23 cellular contexts compared by ENCODE assay signal in genomic region chr1:150663322-150663721, GRCh38. TPM values are rescaled to one million over a fixed set of nuclear protein-coding genes. Genes with fewer than 3 reads are reported as not detected.
DNase-seq lines count a peak whose midpoint lies in the region; ATAC-seq, FAIRE-seq and TF ChIP-seq lines count a peak whose summit lies in the region.
"Had no signal": no experiment of that assay in that cellular context is flagged by ENCODE, and none has a peak within 500 bp of the region (broad histone marks: within the 10 kb centered on the region; RNA-seq: fewer than 3 reads in every experiment).

No MANE protein-coding gene starts in this region.

- H3K4me2 ChIP-seq in A549 = no peak overlapping the region
- no peak overlapping the region for H3K4me2 ChIP-seq in GM23338
- no peak overlapping the region for H3K4me2 ChIP-seq in K562 (ENCODE audit: insufficient read depth, low read length)
- H3K4me2 ChIP-seq: BLaER1 had no signal

- no peaks in the 10 kb centered on the region for H3K27me3 ChIP-seq in GM23338 (ENCODE audit: insufficient read depth)
- no peaks in the 10 kb centered on the region for H3K27me3 ChIP-seq in K562 (ENCODE audit: control insufficient read depth in 2 of 2, insufficient read depth in 2 of 2, low read length in 2 of 2)
- H3K27me3 ChIP-seq: BLaER1 had no signal

- POLR2A ChIA-PET in A549 (lab: Yijun Ruan, JAX) (no interaction called here), K562 (lab: Yijun Ruan, JAX) (interaction anchor here (0.9 kb wide), 1 partner anchor 15 kb away, joined by 3 read pairs; no protein-coding TSS in a partner anchor)

- H3K4me3 ChIP-seq in A549 (no peak overlapping the region), GM23338 (no peak overlapping the region), K562 (no peak overlapping the region)
- H3K4me3 ChIP-seq: BLaER1, HAP-1 had no signal

- H3K9me3 ChIP-seq in A549 = no peaks in the 10 kb centered on the region
- no peaks in the 10 kb centered on the region for H3K9me3 ChIP-seq in K562 (replicated peaks; ENCODE audit: control insufficient read depth, insufficient read depth, low read depth, low read length)
- H3K9me3 ChIP-seq: BLaER1, Caco-2, HAP-1 had no signal

- no peak for ATAC-seq in A549
- no peak for ATAC-seq in GM23338
- ATAC-seq in K562 = no peak
- ATAC-seq in memory B cell (ENCODE audit: low read depth) = no peak
- no peak for ATAC-seq in HG02798 (IDR thresholded peaks at IDR 0.05; ENCODE audit: poor library complexity, unreplicated experiment)
- ATAC-seq in HG03442 (IDR thresholded peaks at IDR 0.05; ENCODE audit: unreplicated experiment) = no peak
- ATAC-seq: CD8-positive, alpha-beta T cell had no signal

- WGBS in A549 (ENCODE audit: missing lambda C conversion rate) = 78% methylated on average over 8 of the region's 8 CpGs
- WGBS in K562 (ENCODE audit: insufficient coverage, low coverage, missing lambda C conversion rate) = 85% methylated on average over 8 of the region's 8 CpGs

- H2AFZ ChIP-seq in GM23338 (no peak overlapping the region), K562 (ENCODE audit: low read depth, low read length) (no peak overlapping the region)

- H3K4me1 Mint-ChIP-seq in GM23338 (no peaks in the 10 kb centered on the region), memory B cell (peaks cover 8% of the 10 kb centered on the region)

- H3K27ac Mint-ChIP-seq in GM23338 = peak overlapping the region; percentile 53
- peak overlapping the region; percentile 6 for H3K27ac Mint-ChIP-seq in memory B cell
- H3K27ac Mint-ChIP-seq: B cell; CD8-positive, alpha-beta T cell; HFFc6 had no signal

- H3K36me3 ChIP-seq in GM23338 (ENCODE audit: insufficient read depth) (peaks cover 34% of the 10 kb centered on the region), K562 (ENCODE audit: control insufficient read depth, insufficient read depth, low read length) (peaks cover 32% of the 10 kb centered on the region; the same call in 2 of the 3 replicates)

- no peak for TF ChIP-seq CTCF in A549 (IDR thresholded peaks at IDR 0.05)
- no peak for TF ChIP-seq CTCF in GM23338 (conservative IDR thresholded peaks at IDR 0.05; ENCODE audit: low read depth in 2 of 2)
- no peak for TF ChIP-seq CTCF in K562 (IDR thresholded peaks at IDR 0.05 in 2 of 3, conservative IDR thresholded peaks at IDR 0.05 in 1 of 3; ENCODE audit: insufficient read depth in 2 of 3, low read depth in 1 of 3, low read length in 3 of 3)

- H3K9me2 ChIP-seq in GM23338 (ENCODE audit: insufficient read depth) = no peaks in the 10 kb centered on the region

- intact Hi-C loops in K562 (cut with micrococcal nuclease) (no loop called here), posterior vena cava (cut with DNase I) (no loop called here)

- H3K36me3 Mint-ChIP-seq in GM23338 (ENCODE audit: low read depth) (peaks cover 45% of the 10 kb centered on the region), memory B cell (peaks cover 25% of the 10 kb centered on the region)

- in situ Hi-C loops in K562 (cut with MboI) = no loop called here

- H4K20me1 ChIP-seq in GM23338 (replicated peaks; ENCODE audit: insufficient read depth) (no peaks in the 10 kb centered on the region), K562 (replicated peaks; ENCODE audit: control insufficient read depth, insufficient read depth, low read length) (no peaks in the 10 kb centered on the region)
- H4K20me1 ChIP-seq: BLaER1 had no signal

- H3K9ac ChIP-seq in K562 (ENCODE audit: insufficient read depth in 1 of 2, low read depth in 2 of 2, low read length in 2 of 2) = no peak overlapping the region
- H3K9ac ChIP-seq: BLaER1 had no signal

- BruUV-seq in K562 (replicated peaks; lab: Mats Ljungman, UMichigan) = no TSS peak

- DNase-seq in A549 (ENCODE audit: low read depth in 1 of 2, low spot score in 1 of 2) = no peak
- no peak for DNase-seq in GM23338 (ENCODE audit: low spot score)
- DNase-seq in K562 (ENCODE audit: extremely low read depth in 1 of 4, low spot score in 3 of 4) = no peak
- DNase-seq in memory B cell (ENCODE audit: low spot score in 2 of 2) = no peak
- DNase-seq in SHP77 (lab: John Stamatoyannopoulos, UW) = no peak
- no peak for DNase-seq in posterior vena cava (ENCODE audit: low spot score)
- DNase-seq: Caco-2; CD4-positive, CD25-positive, alpha-beta regulatory T cell; CD8-positive, alpha-beta T cell; DMS153; DND-41; HFFc6 had no signal

- no peak for TF ChIP-seq EP300 in A549 (IDR thresholded peaks at IDR 0.05)
- TF ChIP-seq EP300 in K562 (IDR thresholded peaks at IDR 0.05; ENCODE audit: low read length) = no peak

- H3K27ac ChIP-seq in A549 (no peak overlapping the region), GM23338 (ENCODE audit: low read depth) (peak overlapping the region; percentile 77), K562 (ENCODE audit: extremely low read depth, low read depth, low read length) (no peak overlapping the region)
- H3K27ac ChIP-seq: BLaER1, C4-2B had no signal

- H3K9me1 ChIP-seq in K562 (ENCODE audit: control insufficient read depth, insufficient read depth, low read length) = no peaks in the 10 kb centered on the region

- CTCF ChIA-PET in A549 (lab: Yijun Ruan, JAX) = interaction anchor here (2.7 kb wide), 1 partner anchor 9 kb away, joined by 12 read pairs; no protein-coding TSS in a partner anchor
- CTCF ChIA-PET in K562 (lab: Yijun Ruan, JAX; ENCODE audit: low intra/inter-chr PET ratio) = no interaction called here

- TF ChIP-seq RAD21 in A549 (conservative IDR thresholded peaks at IDR 0.05 in 1 of 2, IDR thresholded peaks at IDR 0.05 in 1 of 2) = no peak
- no peak for TF ChIP-seq RAD21 in K562 (CRISPR knock-in tag; conservative IDR thresholded peaks at IDR 0.05 in 1 of 2, IDR thresholded peaks at IDR 0.05 in 1 of 2)

- H3K9me3 Mint-ChIP-seq in GM23338 (peaks cover 4% of the 10 kb centered on the region; the same call in 1 of the 3 replicates), memory B cell (peaks cover 1% of the 10 kb centered on the region)
- H3K9me3 Mint-ChIP-seq: CD4-positive, CD25-positive, alpha-beta regulatory T cell; CD8-positive, alpha-beta T cell; HFFc6 had no signal

- H3K4me3 Mint-ChIP-seq in GM23338 (no peak overlapping the region), memory B cell (no peak overlapping the region)
- H3K4me3 Mint-ChIP-seq: B cell; CD4-positive, CD25-positive, alpha-beta regulatory T cell; CD8-positive, alpha-beta T cell; HFFc6 had no signal

- H3K4me1 ChIP-seq in A549 (peaks cover 16% of the 10 kb centered on the region), GM23338 (ENCODE audit: insufficient read depth) (no peaks in the 10 kb centered on the region), K562 (replicated peaks in 1 of 2; ENCODE audit: control insufficient read depth in 2 of 2, insufficient read depth in 2 of 2, low read length in 2 of 2) (no peaks in the 10 kb centered on the region)
- H3K4me1 ChIP-seq: BLaER1, HAP-1 had no signal

- H3K27me3 Mint-ChIP-seq in GM23338 (ENCODE audit: insufficient read depth, low read depth, poor library complexity) (peaks cover 2% of the 10 kb centered on the region), memory B cell (no peaks in the 10 kb centered on the region)
- H3K27me3 Mint-ChIP-seq: B cell; CD4-positive, CD25-positive, alpha-beta regulatory T cell had no signal

- no peak for TF ChIP-seq POLR2A in A549 (IDR thresholded peaks at IDR 0.05; ENCODE audit: low read length)
- no peak for TF ChIP-seq POLR2A in K562 (conservative IDR thresholded peaks at IDR 0.05)

- H3K79me2 ChIP-seq in GM23338 (replicated peaks; ENCODE audit: insufficient read depth) (no peaks in the 10 kb centered on the region), K562 (ENCODE audit: control insufficient read depth, insufficient read depth, low read length) (no peaks in the 10 kb centered on the region)

- no peak for FAIRE-seq in A549 (lab: Jason Lieb, UNC)
- no peak for FAIRE-seq in K562 (lab: Jason Lieb, UNC)
- FAIRE-seq: G401.6, GM12892 had no signal

- H3F3A ChIP-seq in GM23338 (replicated peaks; ENCODE audit: low read depth) = no peaks in the 10 kb centered on the region; the same call in none of the 2 replicates

RNA-seq across cellular contexts. Expression of gene GOLPH3L, which starts 33.6 kb away (rescaled TPM):
- polyA plus RNA-seq in A549 (2011; rRNA removed) (34.9 and 41.8 TPM in 2 replicates), A549 (2017; fragmentation: RNase III; extraction: RNeasy Plus Mini Kit Qiagen cat#74134 plus additional on column Dnase treatment) (23.9 to 32.3 TPM (median 27.7 TPM) in 3 replicates), GM23338 (2016; fragmentation: Nextera tagmentation; extraction: Ambion mirVana) (23.5 and 24.6 TPM in 2 replicates), K562 (2011; rRNA removed) (37.5 and 42.1 TPM in 2 replicates), K562 (2014; fragmentation: Illumina TruSeq; extraction: Trizol) (26.8 and 29.7 TPM in 2 replicates), K562 (2014; fragmentation: Nextera tagmentation; extraction: Ambion mirVana) (10 to 100 TPM; 16.8 to 21.9 TPM), K562 (2014; rRNA removed) (18.6 and 21.6 TPM in 2 replicates)
- 5.6 and 6.2 TPM in 2 replicates for polyA plus RNA-seq in A549 (2012; cell fraction: cytosol; rRNA removed)
- polyA plus RNA-seq in A549 (2012; cell fraction: nucleus; rRNA removed) = 7.2 and 11.4 TPM in 2 replicates
- 24.6 and 30.4 TPM in 2 replicates for polyA minus RNA-seq in A549 (2011; rRNA and poly(A)+ RNA removed)
- total RNA-seq in GM23338 (2014; rRNA removed; shearing (Covaris generic)) = 28.9 and 29.6 TPM in 2 replicates
- total RNA-seq in K562 (2011; cell fraction: chromatin; rRNA removed; ENCODE audit: low replicate concordance) = 15.8 and 40.1 TPM in 2 replicates
- total RNA-seq in K562 (2011; cell fraction: nucleolus; rRNA removed) = 11.8 and 12.5 TPM in 2 replicates
- total RNA-seq in K562 (2011; cell fraction: nucleoplasm; rRNA removed) = 16.7 and 23.1 TPM in 2 replicates
- total RNA-seq in K562 (2014; rRNA removed) (8.1 and 8.8 TPM in 2 replicates), K562 (2014; rRNA removed; fragmentation: Illumina TruSeq; extraction: Trizol) (25.3 and 30.3 TPM in 2 replicates), K562 (2015; rRNA removed; fragmentation: Illumina TruSeq; extraction: Trizol) (19.4 and 21.2 TPM in 2 replicates), K562 (2021) (21.3 and 21.4 TPM in 2 replicates), posterior vena cava (10 to 100 TPM; 19.0 to 20.1 TPM)
- 11.7 and 20.0 TPM in 2 replicates for polyA plus RNA-seq in K562 (2011; cell fraction: cytosol; rRNA removed)
- polyA plus RNA-seq in K562 (2011; cell fraction: nucleus; rRNA removed) = 7.3 and 9.5 TPM in 2 replicates
- 26.5 and 34.6 TPM in 2 replicates for polyA plus RNA-seq in K562 (2012)
- polyA minus RNA-seq in K562 (2011; rRNA and poly(A)+ RNA removed) = 69.1 and 75.4 TPM in 2 replicates
- 23.8 and 27.6 TPM in 2 replicates for polyA minus RNA-seq in K562 (2011; cell fraction: cytosol; rRNA and poly(A)+ RNA removed)
- 6.1 and 16.4 TPM in 2 replicates for polyA minus RNA-seq in K562 (2011; cell fraction: nucleus; rRNA and poly(A)+ RNA removed)

RNA-seq across cellular contexts. Expression of gene ENSA, which starts 33.9 kb away (rescaled TPM):
- polyA plus RNA-seq in A549 (2011; rRNA removed) (61.2 and 67.9 TPM in 2 replicates), A549 (2017; fragmentation: RNase III; extraction: RNeasy Plus Mini Kit Qiagen cat#74134 plus additional on column Dnase treatment) (117 to 128 TPM (median 121 TPM) in 3 replicates), GM23338 (2016; fragmentation: Nextera tagmentation; extraction: Ambion mirVana) (114 and 121 TPM in 2 replicates), K562 (2011; rRNA removed) (133 and 156 TPM in 2 replicates), K562 (2014; fragmentation: Illumina TruSeq; extraction: Trizol) (565 and 605 TPM in 2 replicates), K562 (2014; fragmentation: Nextera tagmentation; extraction: Ambion mirVana) (10 to 100 TPM; 68.1 to 93.9 TPM), K562 (2014; rRNA removed) (197 and 354 TPM in 2 replicates)
- 44.7 and 49.2 TPM in 2 replicates for polyA plus RNA-seq in A549 (2012; cell fraction: cytosol; rRNA removed)
- 19.4 and 22.9 TPM in 2 replicates for polyA plus RNA-seq in A549 (2012; cell fraction: nucleus; rRNA removed)
- polyA minus RNA-seq in A549 (2011; rRNA and poly(A)+ RNA removed) = 23.9 and 24.4 TPM in 2 replicates
- total RNA-seq in GM23338 (2014; rRNA removed; shearing (Covaris generic)) = 143 and 200 TPM in 2 replicates
- total RNA-seq in K562 (2011; cell fraction: chromatin; rRNA removed; ENCODE audit: low replicate concordance) = 86.7 and 153 TPM in 2 replicates
- total RNA-seq in K562 (2011; cell fraction: nucleolus; rRNA removed) = 54.7 and 57.9 TPM in 2 replicates
- 124 and 201 TPM in 2 replicates for total RNA-seq in K562 (2011; cell fraction: nucleoplasm; rRNA removed)
- total RNA-seq in K562 (2014; rRNA removed) (147 and 163 TPM in 2 replicates), K562 (2014; rRNA removed; fragmentation: Illumina TruSeq; extraction: Trizol) (196 and 198 TPM in 2 replicates), K562 (2015; rRNA removed; fragmentation: Illumina TruSeq; extraction: Trizol) (183 and 188 TPM in 2 replicates), K562 (2021) (203 and 219 TPM in 2 replicates), posterior vena cava (100 to 1,000 TPM; 149 to 156 TPM)
- polyA plus RNA-seq in K562 (2011; cell fraction: cytosol; rRNA removed) = 116 and 118 TPM in 2 replicates
- 47.5 and 50.4 TPM in 2 replicates for polyA plus RNA-seq in K562 (2011; cell fraction: nucleus; rRNA removed)
- 174 and 197 TPM in 2 replicates for polyA plus RNA-seq in K562 (2012)
- polyA minus RNA-seq in K562 (2011; rRNA and poly(A)+ RNA removed) = 60.6 and 80.0 TPM in 2 replicates
- polyA minus RNA-seq in K562 (2011; cell fraction: cytosol; rRNA and poly(A)+ RNA removed) = 32.9 and 35.0 TPM in 2 replicates
- polyA minus RNA-seq in K562 (2011; cell fraction: nucleus; rRNA and poly(A)+ RNA removed) = 22.9 and 51.1 TPM in 2 replicates

RNA-seq across cellular contexts. Expression of gene HORMAD1, which starts 57.4 kb away (rescaled TPM):
- polyA plus RNA-seq in A549 (2011; rRNA removed) (20.6 and 30.6 TPM in 2 replicates), A549 (2017; fragmentation: RNase III; extraction: RNeasy Plus Mini Kit Qiagen cat#74134 plus additional on column Dnase treatment) (8.9 to 13.6 TPM (median 11.6 TPM) in 3 replicates), GM23338 (2016; fragmentation: Nextera tagmentation; extraction: Ambion mirVana) (not detected in 2 replicates), K562 (2011; rRNA removed) (not detected in 2 replicates), K562 (2014; fragmentation: Illumina TruSeq; extraction: Trizol) (not detected in 2 replicates), K562 (2014; fragmentation: Nextera tagmentation; extraction: Ambion mirVana) (not detected), K562 (2014; rRNA removed) (not detected in 2 replicates)
- 2.7 and 3.5 TPM in 2 replicates for polyA plus RNA-seq in A549 (2012; cell fraction: cytosol; rRNA removed)
- polyA plus RNA-seq in A549 (2012; cell fraction: nucleus; rRNA removed) = 2.1 and 3.9 TPM in 2 replicates
- polyA minus RNA-seq in A549 (2011; rRNA and poly(A)+ RNA removed) = 5.1 and 5.2 TPM in 2 replicates
- total RNA-seq in GM23338 (2014; rRNA removed; shearing (Covaris generic)) = not detected in 2 replicates
- total RNA-seq in K562 (2011; cell fraction: chromatin; rRNA removed; ENCODE audit: low replicate concordance) = not detected in 2 replicates
- not detected in 2 replicates for total RNA-seq in K562 (2011; cell fraction: nucleolus; rRNA removed)
- not detected in 2 replicates for total RNA-seq in K562 (2011; cell fraction: nucleoplasm; rRNA removed)
- total RNA-seq in K562 (2014; rRNA removed) (not detected in 2 replicates), K562 (2014; rRNA removed; fragmentation: Illumina TruSeq; extraction: Trizol) (not detected in 2 replicates), K562 (2015; rRNA removed; fragmentation: Illumina TruSeq; extraction: Trizol) (not detected in 2 replicates), K562 (2021) (not detected in 2 replicates), posterior vena cava (under 1 TPM; 0.33 to 0.65 TPM)
- polyA plus RNA-seq in K562 (2011; cell fraction: cytosol; rRNA removed) = not detected in 2 replicates
- polyA plus RNA-seq in K562 (2011; cell fraction: nucleus; rRNA removed) = not detected in 2 replicates
- polyA plus RNA-seq in K562 (2012) = not detected in 2 replicates
- polyA minus RNA-seq in K562 (2011; rRNA and poly(A)+ RNA removed) = not detected in 2 replicates
- not detected in 2 replicates for polyA minus RNA-seq in K562 (2011; cell fraction: cytosol; rRNA and poly(A)+ RNA removed)
- polyA minus RNA-seq in K562 (2011; cell fraction: nucleus; rRNA and poly(A)+ RNA removed) = not detected in 2 replicates
- total RNA-seq: A172; Caco-2; CD4-positive, CD25-positive, alpha-beta regulatory T cell; CD8-positive, alpha-beta T cell; H4; HFFc6 had no signal
- polyA plus RNA-seq: AG04450; CD4-positive, CD25-positive, alpha-beta regulatory T cell had no signal

Comparison
In these comparisons a context has a peak if more than half of its experiments do, and no peak if none do; other contexts are left out.
1. Of the 35 proteins assayed by ChIP-seq in both K562 and A549: peak only in K562: none; only in A549: none; in both: MAFK; in neither: 34.